In the genomic region with DNA sequence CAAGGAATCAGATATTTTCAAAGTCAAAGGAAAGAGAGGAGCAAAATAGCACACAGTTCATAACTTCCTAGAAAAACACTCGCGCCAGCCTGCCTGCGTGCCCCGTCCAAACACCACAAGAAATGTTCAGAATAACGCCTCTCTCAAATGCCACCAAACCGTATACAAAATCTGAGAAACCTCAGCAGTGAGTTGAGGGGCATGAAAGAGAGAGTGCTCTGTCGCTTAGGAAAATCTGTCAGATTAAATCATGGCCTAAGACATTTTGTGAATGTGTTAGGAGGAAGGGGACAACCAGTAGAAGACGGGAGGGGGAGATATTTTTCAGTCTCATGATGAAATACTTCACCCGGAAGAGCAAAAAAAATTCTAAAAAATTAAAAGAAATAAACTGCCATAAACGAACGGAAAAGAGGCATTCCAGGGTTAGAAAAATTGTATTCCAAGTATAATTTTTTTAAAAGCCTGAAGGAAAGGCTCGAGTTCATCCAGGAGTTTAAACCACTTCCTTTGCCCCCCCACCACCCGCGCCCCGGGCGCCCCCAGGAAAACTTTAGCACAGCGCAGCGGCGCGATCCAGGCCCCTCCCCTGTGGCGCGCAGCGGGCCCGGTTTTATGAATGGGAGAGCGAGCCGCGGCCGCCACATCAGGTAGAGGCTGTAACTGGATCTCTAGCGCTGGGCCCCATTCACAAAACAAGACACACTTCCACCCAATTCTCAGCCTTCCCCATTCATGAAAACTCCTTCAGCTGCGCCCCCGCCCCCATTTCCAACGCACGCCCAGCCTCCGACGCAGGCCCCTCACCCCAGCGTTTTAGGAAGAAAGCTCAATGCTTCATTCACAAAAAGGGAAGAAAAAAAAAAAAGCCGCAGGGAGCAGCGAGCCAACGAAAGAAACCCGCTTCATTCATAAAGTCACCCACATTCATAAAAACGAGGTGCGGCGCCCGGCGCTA, we compare ENCODE assay signal across 1 cellular context.
TF ChIP-seq lines count a peak whose summit lies in the region.

No MANE protein-coding gene starts in this region.

TF ChIP-seq in K562, 482 proteins besides CTCF, POLR2A, EP300 and RAD21 (continued from another document and continues in another):
- no peak for TF ChIP-seq SAFB (IDR thresholded peaks at IDR 0.05; ENCODE audit: borderline replicate concordance, low read depth, low read length)
- TF ChIP-seq JUN (IDR thresholded peaks at IDR 0.05; ENCODE audit: borderline replicate concordance, low read depth, low read length) = no peak
- TF ChIP-seq JUN (CRISPR knock-in tag; IDR thresholded peaks at IDR 0.05; ENCODE audit: borderline replicate concordance) = no peak
- TF ChIP-seq KDM1A (IDR thresholded peaks at IDR 0.05) = peak; percentile 70 to 75
- TF ChIP-seq, protein P1, sequence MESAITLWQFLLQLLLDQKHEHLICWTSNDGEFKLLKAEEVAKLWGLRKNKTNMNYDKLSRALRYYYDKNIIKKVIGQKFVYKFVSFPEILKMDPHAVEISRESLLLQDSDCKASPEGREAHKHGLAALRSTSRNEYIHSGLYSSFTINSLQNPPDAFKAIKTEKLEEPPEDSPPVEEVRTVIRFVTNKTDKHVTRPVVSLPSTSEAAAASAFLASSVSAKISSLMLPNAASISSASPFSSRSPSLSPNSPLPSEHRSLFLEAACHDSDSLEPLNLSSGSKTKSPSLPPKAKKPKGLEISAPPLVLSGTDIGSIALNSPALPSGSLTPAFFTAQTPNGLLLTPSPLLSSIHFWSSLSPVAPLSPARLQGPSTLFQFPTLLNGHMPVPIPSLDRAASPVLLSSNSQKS (CRISPR knock-in tag; IDR thresholded peaks at IDR 0.05) = no peak
- no peak for TF ChIP-seq ZNF76 (CRISPR knock-in tag; IDR thresholded peaks at IDR 0.05; ENCODE audit: borderline replicate concordance)
- TF ChIP-seq HNRNPL (IDR thresholded peaks at IDR 0.05; ENCODE audit: low read depth, low read length) = no peak
- TF ChIP-seq TAL1 (IDR thresholded peaks at IDR 0.05) = no peak
- no peak for TF ChIP-seq ZKSCAN1 (IDR thresholded peaks at IDR 0.05; ENCODE audit: low read depth, low read length)
- no peak for TF ChIP-seq NELFE (IDR thresholded peaks at IDR 0.05; ENCODE audit: insufficient read depth, insufficient read length)
- TF ChIP-seq RNF2 (IDR thresholded peaks at IDR 0.05) = no peak
- no peak for TF ChIP-seq SRSF3 (IDR thresholded peaks at IDR 0.05; ENCODE audit: insufficient read depth, low read length)
- TF ChIP-seq MEIS2 (IDR thresholded peaks at IDR 0.05; ENCODE audit: partially characterized antibody) = peak; percentile 5
- TF ChIP-seq, protein P2, sequence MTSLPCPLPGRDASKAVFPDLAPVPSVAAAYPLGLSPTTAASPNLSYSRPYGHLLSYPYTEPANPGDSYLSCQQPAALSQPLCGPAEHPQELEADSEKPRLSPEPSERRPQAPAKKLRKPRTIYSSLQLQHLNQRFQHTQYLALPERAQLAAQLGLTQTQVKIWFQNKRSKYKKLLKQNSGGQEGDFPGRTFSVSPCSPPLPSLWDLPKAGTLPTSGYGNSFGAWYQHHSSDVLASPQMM (CRISPR knock-in tag; IDR thresholded peaks at IDR 0.05) = no peak
- TF ChIP-seq SP1 (CRISPR knock-in tag; IDR thresholded peaks at IDR 0.05) = no peak
- TF ChIP-seq RBFOX2 (IDR thresholded peaks at IDR 0.05; ENCODE audit: low read depth, low read length) = peak; percentile 75
- TF ChIP-seq FUS (optimal IDR thresholded peaks at IDR 0.05; ENCODE audit: low read depth, low read length) = no peak
- no peak for TF ChIP-seq ZNF23 (CRISPR knock-in tag; IDR thresholded peaks at IDR 0.05)
- TF ChIP-seq, protein P3, sequence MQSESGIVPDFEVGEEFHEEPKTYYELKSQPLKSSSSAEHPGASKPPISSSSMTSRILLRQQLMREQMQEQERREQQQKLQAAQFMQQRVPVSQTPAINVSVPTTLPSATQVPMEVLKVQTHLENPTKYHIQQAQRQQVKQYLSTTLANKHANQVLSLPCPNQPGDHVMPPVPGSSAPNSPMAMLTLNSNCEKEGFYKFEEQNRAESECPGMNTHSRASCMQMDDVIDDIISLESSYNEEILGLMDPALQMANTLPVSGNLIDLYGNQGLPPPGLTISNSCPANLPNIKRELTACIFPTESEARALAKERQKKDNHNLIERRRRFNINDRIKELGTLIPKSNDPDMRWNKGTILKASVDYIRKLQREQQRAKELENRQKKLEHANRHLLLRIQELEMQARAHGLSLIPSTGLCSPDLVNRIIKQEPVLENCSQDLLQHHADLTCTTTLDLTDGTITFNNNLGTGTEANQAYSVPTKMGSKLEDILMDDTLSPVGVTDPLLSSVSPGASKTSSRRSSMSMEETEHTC (IDR thresholded peaks at IDR 0.05) = no peak
- no peak for TF ChIP-seq TGIF2 (CRISPR knock-in tag; IDR thresholded peaks at IDR 0.05)
- no peak for TF ChIP-seq HDAC8 (tag; IDR thresholded peaks at IDR 0.05)
- TF ChIP-seq FOSL1 (tag; conservative IDR thresholded peaks at IDR 0.05) = no peak
- peak; percentile 77 for TF ChIP-seq POLR2G (IDR thresholded peaks at IDR 0.05; ENCODE audit: low read depth, low read length)
- TF ChIP-seq KDM4B (IDR thresholded peaks at IDR 0.05; ENCODE audit: borderline replicate concordance in 2 of 2, low read depth in 1 of 2) = no peak
- TF ChIP-seq CSDE1 (IDR thresholded peaks at IDR 0.05) = no peak
- no peak for TF ChIP-seq EWSR1 (IDR thresholded peaks at IDR 0.05; ENCODE audit: borderline replicate concordance, low read depth, partially characterized antibody)
- no peak for TF ChIP-seq NCOA6 (IDR thresholded peaks at IDR 0.05)
- no peak for TF ChIP-seq NR4A1 (CRISPR knock-in tag; IDR thresholded peaks at IDR 0.05)
- no peak for TF ChIP-seq NR4A1 (tag; IDR thresholded peaks at IDR 0.05)
- TF ChIP-seq CHD4 (IDR thresholded peaks at IDR 0.05; ENCODE audit: insufficient read depth, insufficient replicate concordance, low read depth, low read length, poor library complexity, severe bottlenecking) = no peak
- no peak for TF ChIP-seq HSF4 (CRISPR knock-in tag; IDR thresholded peaks at IDR 0.05; ENCODE audit: borderline replicate concordance)
- TF ChIP-seq THRAP3 (IDR thresholded peaks at IDR 0.05; ENCODE audit: borderline replicate concordance) = no peak
- TF ChIP-seq ZNF57 (CRISPR knock-in tag; IDR thresholded peaks at IDR 0.05) = no peak
- TF ChIP-seq ZNF764 (CRISPR knock-in tag; IDR thresholded peaks at IDR 0.05; ENCODE audit: low read depth) = no peak
- TF ChIP-seq, protein P4, sequence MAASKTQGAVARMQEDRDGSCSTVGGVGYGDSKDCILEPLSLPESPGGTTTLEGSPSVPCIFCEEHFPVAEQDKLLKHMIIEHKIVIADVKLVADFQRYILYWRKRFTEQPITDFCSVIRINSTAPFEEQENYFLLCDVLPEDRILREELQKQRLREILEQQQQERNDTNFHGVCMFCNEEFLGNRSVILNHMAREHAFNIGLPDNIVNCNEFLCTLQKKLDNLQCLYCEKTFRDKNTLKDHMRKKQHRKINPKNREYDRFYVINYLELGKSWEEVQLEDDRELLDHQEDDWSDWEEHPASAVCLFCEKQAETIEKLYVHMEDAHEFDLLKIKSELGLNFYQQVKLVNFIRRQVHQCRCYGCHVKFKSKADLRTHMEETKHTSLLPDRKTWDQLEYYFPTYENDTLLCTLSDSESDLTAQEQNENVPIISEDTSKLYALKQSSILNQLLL (CRISPR knock-in tag; IDR thresholded peaks at IDR 0.05; ENCODE audit: borderline replicate concordance) = no peak
- no peak for TF ChIP-seq SRSF9 (IDR thresholded peaks at IDR 0.05; ENCODE audit: borderline replicate concordance, low read depth, low read length)
- no peak for TF ChIP-seq ZNF644 (tag; IDR thresholded peaks at IDR 0.05; ENCODE audit: low read depth)
- TF ChIP-seq ZNF197 (CRISPR knock-in tag; IDR thresholded peaks at IDR 0.05; ENCODE audit: low read depth) = no peak
- no peak for TF ChIP-seq CC2D1A (IDR thresholded peaks at IDR 0.05)
- TF ChIP-seq, protein P5, sequence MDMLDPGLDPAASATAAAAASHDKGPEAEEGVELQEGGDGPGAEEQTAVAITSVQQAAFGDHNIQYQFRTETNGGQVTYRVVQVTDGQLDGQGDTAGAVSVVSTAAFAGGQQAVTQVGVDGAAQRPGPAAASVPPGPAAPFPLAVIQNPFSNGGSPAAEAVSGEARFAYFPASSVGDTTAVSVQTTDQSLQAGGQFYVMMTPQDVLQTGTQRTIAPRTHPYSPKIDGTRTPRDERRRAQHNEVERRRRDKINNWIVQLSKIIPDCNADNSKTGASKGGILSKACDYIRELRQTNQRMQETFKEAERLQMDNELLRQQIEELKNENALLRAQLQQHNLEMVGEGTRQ (CRISPR knock-in tag; IDR thresholded peaks at IDR 0.05) = no peak
- TF ChIP-seq, protein P6, sequence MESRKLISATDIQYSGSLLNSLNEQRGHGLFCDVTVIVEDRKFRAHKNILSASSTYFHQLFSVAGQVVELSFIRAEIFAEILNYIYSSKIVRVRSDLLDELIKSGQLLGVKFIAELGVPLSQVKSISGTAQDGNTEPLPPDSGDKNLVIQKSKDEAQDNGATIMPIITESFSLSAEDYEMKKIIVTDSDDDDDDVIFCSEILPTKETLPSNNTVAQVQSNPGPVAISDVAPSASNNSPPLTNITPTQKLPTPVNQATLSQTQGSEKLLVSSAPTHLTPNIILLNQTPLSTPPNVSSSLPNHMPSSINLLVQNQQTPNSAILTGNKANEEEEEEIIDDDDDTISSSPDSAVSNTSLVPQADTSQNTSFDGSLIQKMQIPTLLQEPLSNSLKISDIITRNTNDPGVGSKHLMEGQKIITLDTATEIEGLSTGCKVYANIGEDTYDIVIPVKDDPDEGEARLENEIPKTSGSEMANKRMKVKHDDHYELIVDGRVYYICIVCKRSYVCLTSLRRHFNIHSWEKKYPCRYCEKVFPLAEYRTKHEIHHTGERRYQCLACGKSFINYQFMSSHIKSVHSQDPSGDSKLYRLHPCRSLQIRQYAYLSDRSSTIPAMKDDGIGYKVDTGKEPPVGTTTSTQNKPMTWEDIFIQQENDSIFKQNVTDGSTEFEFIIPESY (CRISPR knock-in tag; IDR thresholded peaks at IDR 0.05) = no peak
- TF ChIP-seq ZNF830 (CRISPR knock-in tag; IDR thresholded peaks at IDR 0.05) = no peak
- TF ChIP-seq NBN (IDR thresholded peaks at IDR 0.05; ENCODE audit: low read depth) = no peak
- TF ChIP-seq, protein P7, sequence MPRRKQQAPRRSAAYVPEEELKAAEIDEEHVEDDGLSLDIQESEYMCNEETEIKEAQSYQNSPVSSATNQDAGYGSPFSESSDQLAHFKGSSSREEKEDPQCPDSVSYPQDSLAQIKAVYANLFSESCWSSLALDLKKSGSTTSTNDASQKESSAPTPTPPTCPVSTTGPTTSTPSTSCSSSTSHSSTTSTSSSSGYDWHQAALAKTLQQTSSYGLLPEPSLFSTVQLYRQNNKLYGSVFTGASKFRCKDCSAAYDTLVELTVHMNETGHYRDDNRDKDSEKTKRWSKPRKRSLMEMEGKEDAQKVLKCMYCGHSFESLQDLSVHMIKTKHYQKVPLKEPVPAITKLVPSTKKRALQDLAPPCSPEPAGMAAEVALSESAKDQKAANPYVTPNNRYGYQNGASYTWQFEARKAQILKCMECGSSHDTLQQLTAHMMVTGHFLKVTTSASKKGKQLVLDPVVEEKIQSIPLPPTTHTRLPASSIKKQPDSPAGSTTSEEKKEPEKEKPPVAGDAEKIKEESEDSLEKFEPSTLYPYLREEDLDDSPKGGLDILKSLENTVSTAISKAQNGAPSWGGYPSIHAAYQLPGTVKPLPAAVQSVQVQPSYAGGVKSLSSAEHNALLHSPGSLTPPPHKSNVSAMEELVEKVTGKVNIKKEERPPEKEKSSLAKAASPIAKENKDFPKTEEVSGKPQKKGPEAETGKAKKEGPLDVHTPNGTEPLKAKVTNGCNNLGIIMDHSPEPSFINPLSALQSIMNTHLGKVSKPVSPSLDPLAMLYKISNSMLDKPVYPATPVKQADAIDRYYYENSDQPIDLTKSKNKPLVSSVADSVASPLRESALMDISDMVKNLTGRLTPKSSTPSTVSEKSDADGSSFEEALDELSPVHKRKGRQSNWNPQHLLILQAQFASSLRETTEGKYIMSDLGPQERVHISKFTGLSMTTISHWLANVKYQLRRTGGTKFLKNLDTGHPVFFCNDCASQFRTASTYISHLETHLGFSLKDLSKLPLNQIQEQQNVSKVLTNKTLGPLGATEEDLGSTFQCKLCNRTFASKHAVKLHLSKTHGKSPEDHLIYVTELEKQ (CRISPR knock-in tag; IDR thresholded peaks at IDR 0.05) = no peak
- no peak for TF ChIP-seq YBX1 (IDR thresholded peaks at IDR 0.05)
- no peak for TF ChIP-seq ZNF507 (tag; conservative IDR thresholded peaks at IDR 0.05)
- TF ChIP-seq XRCC4 (IDR thresholded peaks at IDR 0.05; ENCODE audit: extremely low read depth, insufficient read depth, insufficient read length) = no peak
- 0 out of 2 replicates have a peak, but pooled peaks have one; percentile 13 for TF ChIP-seq LEF1 (IDR thresholded peaks at IDR 0.05)
- TF ChIP-seq, protein P8, sequence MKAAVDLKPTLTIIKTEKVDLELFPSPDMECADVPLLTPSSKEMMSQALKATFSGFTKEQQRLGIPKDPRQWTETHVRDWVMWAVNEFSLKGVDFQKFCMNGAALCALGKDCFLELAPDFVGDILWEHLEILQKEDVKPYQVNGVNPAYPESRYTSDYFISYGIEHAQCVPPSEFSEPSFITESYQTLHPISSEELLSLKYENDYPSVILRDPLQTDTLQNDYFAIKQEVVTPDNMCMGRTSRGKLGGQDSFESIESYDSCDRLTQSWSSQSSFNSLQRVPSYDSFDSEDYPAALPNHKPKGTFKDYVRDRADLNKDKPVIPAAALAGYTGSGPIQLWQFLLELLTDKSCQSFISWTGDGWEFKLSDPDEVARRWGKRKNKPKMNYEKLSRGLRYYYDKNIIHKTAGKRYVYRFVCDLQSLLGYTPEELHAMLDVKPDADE (conservative IDR thresholded peaks at IDR 0.05; ENCODE audit: control insufficient read depth, low read depth, low read length) = 0 out of 2 replicates have a peak, but pooled peaks have one; percentile 33
- TF ChIP-seq TRIM24 (IDR thresholded peaks at IDR 0.05) = no peak
- TF ChIP-seq, protein P9, sequence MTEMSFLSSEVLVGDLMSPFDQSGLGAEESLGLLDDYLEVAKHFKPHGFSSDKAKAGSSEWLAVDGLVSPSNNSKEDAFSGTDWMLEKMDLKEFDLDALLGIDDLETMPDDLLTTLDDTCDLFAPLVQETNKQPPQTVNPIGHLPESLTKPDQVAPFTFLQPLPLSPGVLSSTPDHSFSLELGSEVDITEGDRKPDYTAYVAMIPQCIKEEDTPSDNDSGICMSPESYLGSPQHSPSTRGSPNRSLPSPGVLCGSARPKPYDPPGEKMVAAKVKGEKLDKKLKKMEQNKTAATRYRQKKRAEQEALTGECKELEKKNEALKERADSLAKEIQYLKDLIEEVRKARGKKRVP (CRISPR knock-in tag; IDR thresholded peaks at IDR 0.05) = no peak
- TF ChIP-seq KDM5B (IDR thresholded peaks at IDR 0.05; ENCODE audit: insufficient replicate concordance, low read depth, low read length) = no peak
- no peak for TF ChIP-seq BRD9 (IDR thresholded peaks at IDR 0.05; ENCODE audit: low read depth, partially characterized antibody)
- TF ChIP-seq OTX1 (CRISPR knock-in tag; IDR thresholded peaks at IDR 0.05) = no peak
